16 cellular contexts compared by ENCODE assay signal in genomic region chr3:127712881-127713771, GRCh38. TPM values are rescaled to one million over a fixed set of nuclear protein-coding genes. Genes with fewer than 3 reads are reported as not detected.
DNase-seq lines count a peak whose midpoint lies in the region; ATAC-seq, FAIRE-seq and TF ChIP-seq lines count a peak whose summit lies in the region.
"Had no signal": no experiment of that assay in that cellular context is flagged by ENCODE, and none has a peak within 500 bp of the region (broad histone marks: within the 10 kb centered on the region; RNA-seq: fewer than 3 reads in every experiment).

No MANE protein-coding gene starts in this region.

- H3K4me3 ChIP-seq in heart right ventricle (peak overlapping the region in 3 of 10 donors; percentile 7 to 27 (median 9)), neural progenitor cell (no peak overlapping the region), uterus (no peak overlapping the region), SJCRH30 (no peak overlapping the region)
- H3K4me3 ChIP-seq: vagina had no signal

- no peaks in the 10 kb centered on the region for H4K20me1 ChIP-seq in neural progenitor cell (ENCODE audit: low read depth)

- peaks cover 0 to 79% (median 8%) of the 10 kb centered on the region in 9 donors for H3K36me3 ChIP-seq in heart right ventricle
- H3K36me3 ChIP-seq in neural progenitor cell = no peaks in the 10 kb centered on the region
- no peaks in the 10 kb centered on the region for H3K36me3 ChIP-seq in uterus
- 0 out of 2 replicates have a peak, but pooled peaks cover 3% of the 10 kb centered on the region for H3K36me3 ChIP-seq in SJCRH30
- H3K36me3 ChIP-seq: vagina had no signal

- no peaks in the 10 kb centered on the region for H3K9me3 Mint-ChIP-seq in endothelial cell (ENCODE audit: unreplicated experiment)
- H3K9me3 Mint-ChIP-seq in neural progenitor cell = no peaks in the 10 kb centered on the region
- H3K9me3 Mint-ChIP-seq: activated CD4-positive, alpha-beta T cell treated with anti-CD3 and anti-CD28 coated beads, Interleukin-2, amount 10 ng/mL, durations not matched to agents 7 days and 5 days; activated T-cell treated with anti-CD3 and anti-CD28 coated beads, Interleukin-2, amount 50 U/mL, for 24 hours had no signal

- H3K79me2 ChIP-seq in neural progenitor cell (ENCODE audit: low read depth) = no peaks in the 10 kb centered on the region

- DNase-seq in heart right ventricle (no peak), Right ventricle myocardium inferior (ENCODE audit: missing footprints) (no peak), endothelial cell (ENCODE audit: low spot score) (no peak), neural progenitor cell (ENCODE audit: low spot score) (no peak), uterus (no peak), NCI-H1436 (lab: John Stamatoyannopoulos, UW) (no peak), RCC 7860 (ENCODE audit: low spot score) (no peak), SJCRH30 (no peak)
- DNase-seq: activated CD4-positive, alpha-beta T cell treated with anti-CD3 and anti-CD28 coated beads, Interleukin-2, amount 10 ng/mL, durations not matched to agents 7 days and 5 days; activated T-cell treated with anti-CD3 and anti-CD28 coated beads, Interleukin-2, amount 50 U/mL, for 24 hours; AML-193; erythroblast; NCI-H2107; T-helper 9 cell had no signal

- WGBS in heart right ventricle, 2 donors = 64 to 80% methylated on average over 9 of the region's 9 CpGs

- H3K4me1 ChIP-seq in heart right ventricle (peaks cover 8 to 100% (median 83%) of the 10 kb centered on the region in 9 donors), neural progenitor cell (peaks cover 21% of the 10 kb centered on the region), uterus (no peaks in the 10 kb centered on the region), SJCRH30 (no peaks in the 10 kb centered on the region)

- peak overlapping the region; percentile 93 for H2AFZ ChIP-seq in neural progenitor cell (replicated peaks)

- no peaks in the 10 kb centered on the region for H3K36me3 Mint-ChIP-seq in endothelial cell (ENCODE audit: low read depth, unreplicated experiment)
- H3K36me3 Mint-ChIP-seq in neural progenitor cell = no peaks in the 10 kb centered on the region

- ATAC-seq in heart right ventricle (peak in 5 of 8 donors; percentile 7 to 38 (median 20)), Right ventricle myocardium inferior (no peak)

- peak overlapping the region; percentile 64 to 99 (median 80) for H3K27ac ChIP-seq in heart right ventricle
- no peak overlapping the region for H3K27ac ChIP-seq in neural progenitor cell
- peak overlapping the region; percentile 15 to 35 for H3K27ac ChIP-seq in uterus
- no peak overlapping the region for H3K27ac ChIP-seq in SJCRH30
- H3K27ac ChIP-seq: vagina had no signal

- H3K4me3 Mint-ChIP-seq in endothelial cell (ENCODE audit: unreplicated experiment) = no peak overlapping the region
- no peak overlapping the region for H3K4me3 Mint-ChIP-seq in neural progenitor cell
- H3K4me3 Mint-ChIP-seq: activated CD4-positive, alpha-beta T cell treated with anti-CD3 and anti-CD28 coated beads, Interleukin-2, amount 10 ng/mL, durations not matched to agents 7 days and 5 days; activated T-cell treated with anti-CD3 and anti-CD28 coated beads, Interleukin-2, amount 50 U/mL, for 24 hours had no signal

- H3K9ac ChIP-seq in neural progenitor cell = no peak overlapping the region

- H3K27me3 ChIP-seq in heart right ventricle = no peaks in the 10 kb centered on the region
- no peaks in the 10 kb centered on the region for H3K27me3 ChIP-seq in neural progenitor cell
- no peaks in the 10 kb centered on the region for H3K27me3 ChIP-seq in uterus
- no peaks in the 10 kb centered on the region for H3K27me3 ChIP-seq in SJCRH30
- H3K27me3 ChIP-seq: vagina had no signal

- H3K4me2 ChIP-seq in neural progenitor cell = no peak overlapping the region

- H3K9me3 ChIP-seq in heart right ventricle = no peaks in the 10 kb centered on the region
- H3K9me3 ChIP-seq in neural progenitor cell (ENCODE audit: low read depth) = no peaks in the 10 kb centered on the region
- no peaks in the 10 kb centered on the region for H3K9me3 ChIP-seq in uterus
- no peaks in the 10 kb centered on the region for H3K9me3 ChIP-seq in SJCRH30 (replicated peaks)
- H3K9me3 ChIP-seq: vagina had no signal

- intact Hi-C loops in heart right ventricle (cut with DNase I) = loop anchor here in 1 of 10 donors (5.0 kb wide), 1 partner anchor 34 kb away; no protein-coding TSS in a partner anchor
- intact Hi-C loops in Right ventricle myocardium inferior (cut with DNase I) = no loop called here
- intact Hi-C loops in uterus (cut with DNase I; ENCODE audit: low total_unique reads) = no loop called here

- no peak for TF ChIP-seq CTCF in heart right ventricle (IDR thresholded peaks at IDR 0.05)
- no peak for TF ChIP-seq CTCF in endothelial cell (IDR thresholded peaks at IDR 0.05; ENCODE audit: unreplicated experiment)
- TF ChIP-seq CTCF in neural progenitor cell (IDR thresholded peaks at IDR 0.05) = no peak
- no peak for TF ChIP-seq CTCF in uterus (IDR thresholded peaks at IDR 0.05)

- H3K27ac Mint-ChIP-seq in endothelial cell (ENCODE audit: unreplicated experiment) (peak overlapping the region; percentile 67), neural progenitor cell (no peak overlapping the region)
- H3K27ac Mint-ChIP-seq: activated CD4-positive, alpha-beta T cell treated with anti-CD3 and anti-CD28 coated beads, Interleukin-2, amount 10 ng/mL, durations not matched to agents 7 days and 5 days; activated T-cell treated with anti-CD3 and anti-CD28 coated beads, Interleukin-2, amount 50 U/mL, for 24 hours had no signal

- TF ChIP-seq POLR2A in uterus (IDR thresholded peaks at IDR 0.05) = no peak

- peaks cover 8% of the 10 kb centered on the region for H3F3A ChIP-seq in neural progenitor cell (ENCODE audit: low read depth)

- H3K27me3 Mint-ChIP-seq in endothelial cell (ENCODE audit: unreplicated experiment) (peaks cover 8% of the 10 kb centered on the region), neural progenitor cell (ENCODE audit: insufficient read depth, low read depth) (peaks cover 10% of the 10 kb centered on the region)
- H3K27me3 Mint-ChIP-seq: activated CD4-positive, alpha-beta T cell treated with anti-CD3 and anti-CD28 coated beads, Interleukin-2, amount 10 ng/mL, durations not matched to agents 7 days and 5 days had no signal

- no peak for FAIRE-seq in RCC 7860 (lab: Jason Lieb, UNC)
- FAIRE-seq: D721Med had no signal

- H3K4me1 Mint-ChIP-seq in endothelial cell (ENCODE audit: unreplicated experiment) = peaks cover 50% of the 10 kb centered on the region
- peaks cover 44% of the 10 kb centered on the region for H3K4me1 Mint-ChIP-seq in neural progenitor cell
- H3K4me1 Mint-ChIP-seq: activated CD4-positive, alpha-beta T cell treated with anti-CD3 and anti-CD28 coated beads, Interleukin-2, amount 10 ng/mL, durations not matched to agents 7 days and 5 days had no signal

RNA-seq across cellular contexts. Expression of gene ABTB1, which starts 40.4 kb away (rescaled TPM):
- total RNA-seq in heart right ventricle (10 to 100 TPM; 19.6 to 47.9 (median 23.9) TPM), Right ventricle myocardium inferior (31.7 TPM), endothelial cell (ENCODE audit: unreplicated experiment) (8.7 TPM), neural progenitor cell (ENCODE audit: low replicate concordance) (2.4 and 4.9 TPM in 2 replicates), uterus (10 to 100 TPM; 14.4 to 42.8 (median 28.8) TPM)
- 10 to 100 TPM; 36.0 to 56.3 TPM for polyA plus RNA-seq in heart right ventricle
- total RNA-seq in SJCRH30 (2014; rRNA removed; shearing (Covaris generic)) = 5.4 and 6.1 TPM in 2 replicates

Comparison
In these comparisons a context has a peak if more than half of its experiments do, and no peak if none do; other contexts are left out.
1. H3K27ac ChIP-seq: peak in heart right ventricle (10 of 10) and uterus (2 of 2); none in neural progenitor cell (single experiment) and SJCRH30 (single experiment).